ENCODE assay signal across 8 cellular contexts in genomic region chr9:137095664-137096517, GRCh38. TPM values are rescaled to one million over a fixed set of nuclear protein-coding genes. Genes with fewer than 3 reads are reported as not detected.
DNase-seq lines count a peak whose midpoint lies in the region; ATAC-seq and TF ChIP-seq lines count a peak whose summit lies in the region.

No MANE protein-coding gene starts in this region.

- peak; percentile 50 for ATAC-seq in GM18499 (IDR thresholded peaks at IDR 0.05; ENCODE audit: insufficient read depth, unreplicated experiment)
- peak; percentile 71 for ATAC-seq in HG02610 (IDR thresholded peaks at IDR 0.05; ENCODE audit: unreplicated experiment)
- ATAC-seq in activated naive CD8-positive, alpha-beta T cell treated with anti-CD3 and anti-CD28 coated beads, Interleukin-2, amount 10 ng/mL, durations not matched to agents 7 days and 5 days (ENCODE audit: low read depth) = peak; percentile 99

- DNase-seq in T follicular helper cell (ENCODE audit: low read depth) (peak; percentile 84), ecto neural progenitor cell (ENCODE audit: low spot score) (no peak), uterus (no peak), COLO668 (lab: John Stamatoyannopoulos, UW; ENCODE audit: unreplicated experiment) (no peak)
- DNase-seq in activated naive CD8-positive, alpha-beta T cell treated with anti-CD3 and anti-CD28 coated beads, Interleukin-2, amount 10 ng/mL, durations not matched to agents 7 days and 5 days = peak; percentile 87
- DNase-seq in stimulated activated CD4-positive, alpha-beta T cell treated with anti-CD3 and anti-CD28 coated beads, TNF-alpha, amount 100 ng/mL, for 48 hours (ENCODE audit: low read depth in 3 of 3) = peak; percentile 65 to 80 (median 77)

- no peaks in the 10 kb centered on the region for H3K27me3 ChIP-seq in uterus

- peaks cover 16% of the 10 kb centered on the region for H3K4me1 Mint-ChIP-seq in activated naive CD8-positive, alpha-beta T cell treated with anti-CD3 and anti-CD28 coated beads, Interleukin-2, amount 10 ng/mL, durations not matched to agents 7 days and 5 days

- H3K36me3 ChIP-seq in uterus = no peaks in the 10 kb centered on the region

- H3K27ac ChIP-seq in uterus = no peak overlapping the region

- no peaks in the 10 kb centered on the region for H3K27me3 Mint-ChIP-seq in activated naive CD8-positive, alpha-beta T cell treated with anti-CD3 and anti-CD28 coated beads, Interleukin-2, amount 10 ng/mL, durations not matched to agents 7 days and 5 days

- no peaks in the 10 kb centered on the region for H3K9me3 ChIP-seq in uterus

- H3K36me3 Mint-ChIP-seq in activated naive CD8-positive, alpha-beta T cell treated with anti-CD3 and anti-CD28 coated beads, Interleukin-2, amount 10 ng/mL, durations not matched to agents 7 days and 5 days = peaks cover 27% of the 10 kb centered on the region

- intact Hi-C loops in uterus (cut with DNase I; ENCODE audit: low total_unique reads) = no loop called here

- H3K9me3 Mint-ChIP-seq in activated naive CD8-positive, alpha-beta T cell treated with anti-CD3 and anti-CD28 coated beads, Interleukin-2, amount 10 ng/mL, durations not matched to agents 7 days and 5 days = no peaks in the 10 kb centered on the region

- peak overlapping the region; percentile 85 for H3K4me3 Mint-ChIP-seq in activated naive CD8-positive, alpha-beta T cell treated with anti-CD3 and anti-CD28 coated beads, Interleukin-2, amount 10 ng/mL, durations not matched to agents 7 days and 5 days

- TF ChIP-seq CTCF in uterus (IDR thresholded peaks at IDR 0.05) = no peak

- TF ChIP-seq POLR2A in uterus (IDR thresholded peaks at IDR 0.05) = no peak

- H3K4me3 ChIP-seq in uterus = no peak overlapping the region

- no peaks in the 10 kb centered on the region for H3K4me1 ChIP-seq in uterus

- POLR2A ChIA-PET in activated naive CD8-positive, alpha-beta T cell treated with anti-CD3 and anti-CD28 coated beads, Interleukin-2, amount 10 ng/mL, durations not matched to agents 7 days and 5 days (lab: Charles Lee) = interaction anchor here (0.5 to 2.5 kb wide), 19 partner anchors 9 to 533 kb away, joined by 3 to 68 read pairs (median 8); partner anchors contain the start of genes ANAPC2, DPP7, MAN1B1 and RNF208

- H3K27ac Mint-ChIP-seq in activated naive CD8-positive, alpha-beta T cell treated with anti-CD3 and anti-CD28 coated beads, Interleukin-2, amount 10 ng/mL, durations not matched to agents 7 days and 5 days = peak overlapping the region; percentile 96

RNA-seq across cellular contexts. Expression of gene MAN1B1, which starts 9.1 kb away (rescaled TPM):
- total RNA-seq in activated naive CD8-positive, alpha-beta T cell treated with anti-CD3 and anti-CD28 coated beads, Interleukin-2, amount 10 ng/mL, durations not matched to agents 7 days and 5 days = 10 to 100 TPM; 63.2 to 63.9 TPM
- total RNA-seq in uterus = 10 to 100 TPM; 32.9 to 65.0 (median 47.5) TPM

RNA-seq across cellular contexts. Expression of gene UAP1L1, which starts 18.6 kb away (rescaled TPM):
- 10 to 100 TPM; 43.9 to 44.1 TPM for total RNA-seq in activated naive CD8-positive, alpha-beta T cell treated with anti-CD3 and anti-CD28 coated beads, Interleukin-2, amount 10 ng/mL, durations not matched to agents 7 days and 5 days
- total RNA-seq in uterus = 10 to 100 TPM in 1 of 4 donors, 1 to 10 TPM in 2, under 1 TPM in 1; 0.51 to 13.8 (median 5.3) TPM

RNA-seq across cellular contexts. Expression of gene DPP7, which starts 18.6 kb away (rescaled TPM):
- total RNA-seq in activated naive CD8-positive, alpha-beta T cell treated with anti-CD3 and anti-CD28 coated beads, Interleukin-2, amount 10 ng/mL, durations not matched to agents 7 days and 5 days = 100 to 1,000 TPM; 314 to 322 TPM
- total RNA-seq in uterus = 100 to 1,000 TPM in 1 of 4 donors, 10 to 100 TPM in 3; 23.2 to 100 (median 76.8) TPM

RNA-seq across cellular contexts. Expression of gene SAPCD2, which starts 25.5 kb away (rescaled TPM):
- 10 to 100 TPM; 26.4 to 30.0 TPM for total RNA-seq in activated naive CD8-positive, alpha-beta T cell treated with anti-CD3 and anti-CD28 coated beads, Interleukin-2, amount 10 ng/mL, durations not matched to agents 7 days and 5 days
- 1 to 10 TPM in 2 of 4 donors, under 1 TPM in 1, not detected in 1; 0.15 to 5.9 (median 1.0) TPM for total RNA-seq in uterus

RNA-seq across cellular contexts. Expression of gene ENTPD2, which starts 42.0 kb away (rescaled TPM):
- not detected for total RNA-seq in activated naive CD8-positive, alpha-beta T cell treated with anti-CD3 and anti-CD28 coated beads, Interleukin-2, amount 10 ng/mL, durations not matched to agents 7 days and 5 days
- total RNA-seq in uterus = 10 to 100 TPM in 1 of 4 donors, 1 to 10 TPM in 1, not detected in 2; 2.4 to 11.5 TPM

Comparison
In these comparisons a context has a peak if more than half of its experiments do, and no peak if none do; other contexts are left out.
1. DNase-seq: peak in T follicular helper cell (single experiment), activated naive CD8-positive, alpha-beta T cell treated with anti-CD3 and anti-CD28 coated beads, Interleukin-2, amount 10 ng/mL, durations not matched to agents 7 days and 5 days (single experiment) and stimulated activated CD4-positive, alpha-beta T cell treated with anti-CD3 and anti-CD28 coated beads, TNF-alpha, amount 100 ng/mL, for 48 hours (3 of 3); none in ecto neural progenitor cell (single experiment), uterus (0 of 2) and COLO668 (single experiment).
2. Peak in every context shown above with its lines, with median percentiles within 50 percentile points of each other: ATAC-seq.